2 cellular contexts compared by ENCODE assay signal in the genomic region with DNA sequence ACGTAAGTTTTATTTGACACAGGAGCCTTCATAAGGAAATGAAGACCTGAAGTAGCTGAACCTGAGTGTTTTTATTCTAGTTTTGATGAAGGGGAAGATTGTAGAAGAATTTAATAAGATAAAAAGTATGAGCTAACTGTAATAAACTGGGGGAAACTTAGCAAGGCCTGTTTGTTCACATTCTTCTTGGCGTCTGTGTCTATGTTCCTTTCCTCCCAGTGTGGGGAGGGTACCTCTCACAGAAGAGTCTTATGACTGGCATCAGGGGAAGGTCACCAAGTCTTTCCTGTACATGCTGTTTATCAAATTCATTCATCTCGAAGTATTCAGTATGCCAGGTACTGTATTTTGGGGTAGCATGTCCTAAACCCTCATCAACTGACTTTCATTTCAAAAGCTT.
TF ChIP-seq lines count a peak whose summit lies in the region.

No MANE protein-coding gene starts in this region.

TF ChIP-seq in A549, 52 proteins besides CTCF, POLR2A, EP300 and RAD21:
- TF ChIP-seq JUNB (IDR thresholded peaks at IDR 0.05) (no peak), CHD2 (IDR thresholded peaks at IDR 0.05; ENCODE audit: low read length, partially characterized antibody) (no peak), RCOR1 (IDR thresholded peaks at IDR 0.05; ENCODE audit: low read depth, low read length) (no peak)
- TF ChIP-seq, protein P1, sequence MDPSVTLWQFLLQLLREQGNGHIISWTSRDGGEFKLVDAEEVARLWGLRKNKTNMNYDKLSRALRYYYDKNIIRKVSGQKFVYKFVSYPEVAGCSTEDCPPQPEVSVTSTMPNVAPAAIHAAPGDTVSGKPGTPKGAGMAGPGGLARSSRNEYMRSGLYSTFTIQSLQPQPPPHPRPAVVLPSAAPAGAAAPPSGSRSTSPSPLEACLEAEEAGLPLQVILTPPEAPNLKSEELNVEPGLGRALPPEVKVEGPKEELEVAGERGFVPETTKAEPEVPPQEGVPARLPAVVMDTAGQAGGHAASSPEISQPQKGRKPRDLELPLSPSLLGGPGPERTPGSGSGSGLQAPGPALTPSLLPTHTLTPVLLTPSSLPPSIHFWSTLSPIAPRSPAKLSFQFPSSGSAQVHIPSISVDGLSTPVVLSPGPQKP (IDR thresholded peaks at IDR 0.05; ENCODE audit: low read depth, low read length) = no peak
TF ChIP-seq in A549: peak in this region for 0.

TF ChIP-seq in SK-N-SH, 30 proteins besides CTCF, POLR2A, EP300 and RAD21:
- TF ChIP-seq MXI1 (IDR thresholded peaks at IDR 0.05; ENCODE audit: low read depth, low read length) (no peak), NFIC (IDR thresholded peaks at IDR 0.05; ENCODE audit: borderline replicate concordance) (no peak), GABPA (IDR thresholded peaks at IDR 0.05; ENCODE audit: low read depth) (no peak), RXRA (IDR thresholded peaks at IDR 0.05; ENCODE audit: borderline replicate concordance, low read depth) (no peak), POLR2AphosphoS5 (IDR thresholded peaks at IDR 0.05; ENCODE audit: low read depth, low read length) (no peak), FOXJ3 (CRISPR knock-in tag; IDR thresholded peaks at IDR 0.05) (no peak)
- TF ChIP-seq, protein P2, sequence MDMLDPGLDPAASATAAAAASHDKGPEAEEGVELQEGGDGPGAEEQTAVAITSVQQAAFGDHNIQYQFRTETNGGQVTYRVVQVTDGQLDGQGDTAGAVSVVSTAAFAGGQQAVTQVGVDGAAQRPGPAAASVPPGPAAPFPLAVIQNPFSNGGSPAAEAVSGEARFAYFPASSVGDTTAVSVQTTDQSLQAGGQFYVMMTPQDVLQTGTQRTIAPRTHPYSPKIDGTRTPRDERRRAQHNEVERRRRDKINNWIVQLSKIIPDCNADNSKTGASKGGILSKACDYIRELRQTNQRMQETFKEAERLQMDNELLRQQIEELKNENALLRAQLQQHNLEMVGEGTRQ (IDR thresholded peaks at IDR 0.05; ENCODE audit: borderline replicate concordance, low read depth, low read length) = no peak
- TF ChIP-seq, protein P3, sequence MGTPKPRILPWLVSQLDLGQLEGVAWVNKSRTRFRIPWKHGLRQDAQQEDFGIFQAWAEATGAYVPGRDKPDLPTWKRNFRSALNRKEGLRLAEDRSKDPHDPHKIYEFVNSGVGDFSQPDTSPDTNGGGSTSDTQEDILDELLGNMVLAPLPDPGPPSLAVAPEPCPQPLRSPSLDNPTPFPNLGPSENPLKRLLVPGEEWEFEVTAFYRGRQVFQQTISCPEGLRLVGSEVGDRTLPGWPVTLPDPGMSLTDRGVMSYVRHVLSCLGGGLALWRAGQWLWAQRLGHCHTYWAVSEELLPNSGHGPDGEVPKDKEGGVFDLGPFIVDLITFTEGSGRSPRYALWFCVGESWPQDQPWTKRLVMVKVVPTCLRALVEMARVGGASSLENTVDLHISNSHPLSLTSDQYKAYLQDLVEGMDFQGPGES (IDR thresholded peaks at IDR 0.05; ENCODE audit: low read depth, low read length) = no peak
